Comparison of ENCODE assay signal across 16 cellular contexts in the genomic region with DNA sequence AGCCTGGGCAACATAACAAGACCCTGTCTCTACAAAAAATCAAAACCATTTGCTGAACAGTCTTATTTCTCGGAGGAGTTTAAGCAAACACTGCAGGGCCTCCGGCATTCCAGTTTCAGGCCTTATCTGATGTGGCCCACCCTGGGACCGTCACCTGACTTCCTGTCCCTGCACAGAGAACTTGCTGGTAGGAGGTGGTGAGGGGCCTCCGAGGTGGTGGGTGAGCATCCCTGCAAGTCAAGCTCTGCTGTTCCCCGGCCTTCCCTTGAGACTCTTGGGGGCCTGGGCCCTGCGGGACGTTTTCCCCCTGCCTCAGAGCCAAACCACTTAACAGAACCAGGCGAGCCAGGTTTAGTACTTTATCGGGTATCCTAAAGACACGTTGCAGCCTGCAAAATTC. TPM values are rescaled to one million over a fixed set of nuclear protein-coding genes. Genes with fewer than 3 reads are reported as not detected.
DNase-seq lines count a peak whose midpoint lies in the region; ATAC-seq and TF ChIP-seq lines count a peak whose summit lies in the region.
"Had no signal": no experiment of that assay in that cellular context is flagged by ENCODE, and none has a peak within 500 bp of the region (broad histone marks: within the 10 kb centered on the region; RNA-seq: fewer than 3 reads in every experiment).

No MANE protein-coding gene starts in this region.

- H3K4me3 ChIP-seq in cardiac muscle cell: no peak overlapping the region
- H3K4me3 ChIP-seq in Jurkat, Clone E6-1 (ENCODE audit: low read length): no peak overlapping the region
- no peak overlapping the region for H3K4me3 ChIP-seq in adipocyte (ENCODE audit: low read length)
- no peak overlapping the region for H3K4me3 ChIP-seq in neural progenitor cell
- no peak overlapping the region for H3K4me3 ChIP-seq in PC-3 (ENCODE audit: low read length)
- H3K4me3 ChIP-seq: SJCRH30 had no signal

- ATAC-seq in Right ventricle myocardium superior (ENCODE audit: poor library complexity): no peak
- no peak for ATAC-seq in PC-3
- no peak for ATAC-seq in GM21576 (IDR thresholded peaks at IDR 0.05; ENCODE audit: unreplicated experiment)

- intact Hi-C loops in Right ventricle myocardium superior (cut with DNase I) (no loop called here), PC-3 (cut with micrococcal nuclease) (no loop called here)

- peaks cover 29% of the 10 kb centered on the region for H3K4me1 ChIP-seq in cardiac muscle cell (ENCODE audit: low read depth)
- H3K4me1 ChIP-seq in adipocyte (ENCODE audit: control insufficient read depth, insufficient read depth, low read length): peaks cover 7% of the 10 kb centered on the region
- H3K4me1 ChIP-seq in neural progenitor cell: peaks cover under 1% of the 10 kb centered on the region
- H3K4me1 ChIP-seq in PC-3 (ENCODE audit: insufficient read depth, low read length): no peaks in the 10 kb centered on the region
- H3K4me1 ChIP-seq: SJCRH30 had no signal

- H3K9me3 Mint-ChIP-seq in neural progenitor cell: no peaks in the 10 kb centered on the region

- H3K27ac Mint-ChIP-seq in neural progenitor cell: peak overlapping the region; percentile 78
- H3K27ac Mint-ChIP-seq: B cell had no signal

- peaks cover 14% of the 10 kb centered on the region for H3K79me2 ChIP-seq in neural progenitor cell (ENCODE audit: low read depth)
- peaks cover 41% of the 10 kb centered on the region for H3K79me2 ChIP-seq in PC-3 (ENCODE audit: low read length)

- no peak for TF ChIP-seq CTCF in cardiac muscle cell (IDR thresholded peaks at IDR 0.05; ENCODE audit: low read depth, low read length)
- no peak for TF ChIP-seq CTCF in neural progenitor cell (IDR thresholded peaks at IDR 0.05)
- TF ChIP-seq CTCF in PC-3 (conservative IDR thresholded peaks at IDR 0.05; ENCODE audit: low read depth, low read length): no peak

- H3K36me3 ChIP-seq in cardiac muscle cell: no peaks in the 10 kb centered on the region
- no peaks in the 10 kb centered on the region for H3K36me3 ChIP-seq in adipocyte (ENCODE audit: control insufficient read depth, insufficient read depth, low read length, severe bottlenecking)
- H3K36me3 ChIP-seq in neural progenitor cell: no peaks in the 10 kb centered on the region
- no peaks in the 10 kb centered on the region for H3K36me3 ChIP-seq in PC-3 (ENCODE audit: low read depth, low read length)
- H3K36me3 ChIP-seq: SJCRH30 had no signal

- no peak overlapping the region for H3K4me2 ChIP-seq in neural progenitor cell
- no peak overlapping the region for H3K4me2 ChIP-seq in PC-3 (ENCODE audit: low read length)

- no peak overlapping the region for H2AFZ ChIP-seq in neural progenitor cell (replicated peaks)
- H2AFZ ChIP-seq in PC-3 (ENCODE audit: low read length): no peak overlapping the region

- POLR2A ChIA-PET in PC-3 (lab: Charles Lee; ENCODE audit: unreplicated experiment): no interaction called here

- CTCF ChIA-PET in PC-3 (lab: Charles Lee): no interaction called here

- H3K36me3 Mint-ChIP-seq in neural progenitor cell: peaks cover 34% of the 10 kb centered on the region

- H3K27me3 Mint-ChIP-seq in neural progenitor cell (ENCODE audit: insufficient read depth, low read depth): peaks cover 3% of the 10 kb centered on the region
- H3K27me3 Mint-ChIP-seq: B cell had no signal

- no peak overlapping the region for H3K4me3 Mint-ChIP-seq in neural progenitor cell
- H3K4me3 Mint-ChIP-seq: B cell had no signal

- no TSS peak for BruUV-seq in PC-3 (replicated peaks; lab: Mats Ljungman, UMichigan)

- peaks cover 81% of the 10 kb centered on the region for H4K20me1 ChIP-seq in neural progenitor cell (ENCODE audit: low read depth)
- no peaks in the 10 kb centered on the region for H4K20me1 ChIP-seq in PC-3 (ENCODE audit: low read length)

- peak overlapping the region; percentile 25 for H3K9ac ChIP-seq in adipocyte (ENCODE audit: low read length)
- no peak overlapping the region for H3K9ac ChIP-seq in neural progenitor cell
- no peak overlapping the region for H3K9ac ChIP-seq in PC-3 (ENCODE audit: low read length)

- H3F3A ChIP-seq in neural progenitor cell (ENCODE audit: low read depth) (no peaks in the 10 kb centered on the region), PC-3 (ENCODE audit: low read length, unreplicated experiment) (no peaks in the 10 kb centered on the region)

- no peaks in the 10 kb centered on the region for H3K9me2 ChIP-seq in PC-3 (replicated peaks; ENCODE audit: low read length)

- H3K4me1 Mint-ChIP-seq in neural progenitor cell: peaks cover 39% of the 10 kb centered on the region

- DNase-seq in cardiac muscle cell (ENCODE audit: low read depth in 1 of 2, low spot score in 1 of 2): no peak
- DNase-seq in Right ventricle myocardium superior: no peak
- DNase-seq in Jurkat, Clone E6-1 (ENCODE audit: low read depth, low spot score): peak; percentile 22
- no peak for DNase-seq in adipocyte (ENCODE audit: low read depth)
- no peak for DNase-seq in neural progenitor cell (ENCODE audit: low spot score)
- DNase-seq in NAMALWA (ENCODE audit: low spot score): no peak
- no peak for DNase-seq in PC-3
- DNase-seq: DMS 273 treated with DMSO at 0.1 percent for 48 hours, EL, Karpas-422, MM.1S, NCI-H1105 treated with DMSO at 0.1 percent for 48 hours, NCI-H187, SJCRH30 had no signal

- peak overlapping the region; percentile 42 for H3K27ac ChIP-seq in cardiac muscle cell
- H3K27ac ChIP-seq in neural progenitor cell: no peak overlapping the region
- no peak overlapping the region for H3K27ac ChIP-seq in PC-3 (ENCODE audit: low read length)
- H3K27ac ChIP-seq: SJCRH30 had no signal

- no peaks in the 10 kb centered on the region for H3K9me3 ChIP-seq in cardiac muscle cell (ENCODE audit: low read depth)
- H3K9me3 ChIP-seq in adipocyte (ENCODE audit: control insufficient read depth, low read length): no peaks in the 10 kb centered on the region
- H3K9me3 ChIP-seq in neural progenitor cell (ENCODE audit: low read depth): no peaks in the 10 kb centered on the region
- H3K9me3 ChIP-seq in PC-3 (ENCODE audit: low read length): no peaks in the 10 kb centered on the region
- H3K9me3 ChIP-seq: SJCRH30 had no signal

- H3K27me3 ChIP-seq in cardiac muscle cell (no peaks in the 10 kb centered on the region), adipocyte (replicated peaks; ENCODE audit: control insufficient read depth, insufficient read depth, low read length) (no peaks in the 10 kb centered on the region), neural progenitor cell (no peaks in the 10 kb centered on the region), PC-3 (ENCODE audit: low read length) (no peaks in the 10 kb centered on the region)
- H3K27me3 ChIP-seq: SJCRH30 had no signal

RNA-seq across cellular contexts. Expression of gene AP5Z1, which starts 44.5 kb away (rescaled TPM):
- 21.1 and 22.1 TPM in 2 replicates for total RNA-seq in cardiac muscle cell
- polyA plus RNA-seq in cardiac muscle cell: 22.6 and 23.9 TPM in 2 replicates
- total RNA-seq in Right ventricle myocardium superior: 12.7 TPM
- polyA plus RNA-seq in Jurkat, Clone E6-1 (2012; ENCODE audit: insufficient read depth, insufficient read length): 30.4 TPM
- 8.3 and 21.8 TPM in 2 replicates for total RNA-seq in neural progenitor cell (ENCODE audit: low replicate concordance)
- total RNA-seq in PC-3 (2014; rRNA removed): 36.6 and 59.3 TPM in 2 replicates

RNA-seq across cellular contexts. Expression of gene FOXK1, which starts 48.9 kb away (rescaled TPM):
- total RNA-seq in cardiac muscle cell (26.8 and 55.0 TPM in 2 replicates), Right ventricle myocardium superior (16.8 TPM), neural progenitor cell (ENCODE audit: low replicate concordance) (11.1 and 22.4 TPM in 2 replicates), PC-3 (2014; rRNA removed) (13.2 and 22.8 TPM in 2 replicates)
- 8.7 and 14.4 TPM in 2 replicates for polyA plus RNA-seq in cardiac muscle cell
- polyA plus RNA-seq in Jurkat, Clone E6-1 (2012; ENCODE audit: insufficient read depth, insufficient read length): 5.3 TPM
